Comparison of ENCODE assay signal across 9 cellular contexts in genomic region chr6:83430606-83431544, GRCh38. TPM values are rescaled to one million over a fixed set of nuclear protein-coding genes. Genes with fewer than 3 reads are reported as not detected.
DNase-seq lines count a peak whose midpoint lies in the region; ATAC-seq, FAIRE-seq and TF ChIP-seq lines count a peak whose summit lies in the region.
"Had no signal": no experiment of that assay in that cellular context is flagged by ENCODE, and none has a peak within 500 bp of the region (broad histone marks: within the 10 kb centered on the region; RNA-seq: fewer than 3 reads in every experiment).

Gene ME1, minus strand, starts transcription at chr6:83431051. Its CDS starts 97 bp downstream, at chr6:83430954.

- H3K27me3 ChIP-seq in CD4-positive, CD25-positive, alpha-beta regulatory T cell (ENCODE audit: control insufficient read depth, insufficient read depth, low read length): peaks cover 3% of the 10 kb centered on the region
- no peaks in the 10 kb centered on the region for H3K27me3 ChIP-seq in K562 (ENCODE audit: control insufficient read depth in 2 of 2, insufficient read depth in 2 of 2, low read length in 2 of 2)

- in situ Hi-C loops in K562 (cut with MboI): no loop called here

- TF ChIP-seq CTCF in RWPE1 (conservative IDR thresholded peaks at IDR 0.05; ENCODE audit: low read depth) (no peak), K562 (IDR thresholded peaks at IDR 0.05 in 2 of 3, conservative IDR thresholded peaks at IDR 0.05 in 1 of 3; ENCODE audit: insufficient read depth in 2 of 3, low read depth in 1 of 3, low read length in 3 of 3) (0 out of 6 replicates have a peak, but pooled peaks of 1 of the 3 experiments have one; percentile 1)

- peak within 1 kb of the TSS; percentile 99 for H3K4me2 ChIP-seq in K562 (ENCODE audit: insufficient read depth, low read length)

- CTCF ChIA-PET in RWPE1 (lab: Yijun Ruan, JAX) (no interaction called here), K562 (lab: Yijun Ruan, JAX; ENCODE audit: low intra/inter-chr PET ratio) (interaction anchor here (0.6 kb wide), 1 partner anchor 242 kb away, joined by 5 read pairs; no protein-coding TSS in a partner anchor)

- peaks cover 15% of the 10 kb centered on the region for H3K27me3 Mint-ChIP-seq in CD4-positive, CD25-positive, alpha-beta regulatory T cell

- H3K4me1 Mint-ChIP-seq in CD4-positive, CD25-positive, alpha-beta regulatory T cell: no peaks in the 10 kb centered on the region

- intact Hi-C loops in K562 (cut with micrococcal nuclease): no loop called here

- TF ChIP-seq RAD21 in K562 (CRISPR knock-in tag; conservative IDR thresholded peaks at IDR 0.05 in 1 of 2, IDR thresholded peaks at IDR 0.05 in 1 of 2): no peak

- TF ChIP-seq EP300 in K562 (IDR thresholded peaks at IDR 0.05; ENCODE audit: low read length): peak; percentile 63

- POLR2A ChIA-PET in RWPE1 (lab: Yijun Ruan, JAX; ENCODE audit: low non-redundant PET): interaction anchor here (0.6 kb wide), 1 partner anchor 50 kb away, joined by 3 read pairs; no protein-coding TSS in a partner anchor
- POLR2A ChIA-PET in K562 (lab: Yijun Ruan, JAX): interaction anchor here (0.6 to 1.3 kb wide), 4 partner anchors 8 to 578 kb away, joined by 3 to 4 read pairs (median 3); no protein-coding TSS in a partner anchor

- WGBS in K562 (ENCODE audit: insufficient coverage, low coverage, missing lambda C conversion rate): 2% methylated on average over 24 of the region's 74 CpGs

- DNase-seq in CD4-positive, CD25-positive, alpha-beta regulatory T cell: no peak
- DNase-seq in RWPE1 (ENCODE audit: low spot score): peak; percentile 52
- peak; percentile 92 to 95 (median 94) for DNase-seq in K562 (ENCODE audit: extremely low read depth in 1 of 4, low spot score in 3 of 4)
- DNase-seq in hippocampal formation (lab: John Stamatoyannopoulos, UW): peak; percentile 62 to 74
- peak; percentile 74 for DNase-seq in retina
- no peak for DNase-seq in NCI-H226

- peak; percentile 25 to 52 for ATAC-seq in CD4-positive, CD25-positive, alpha-beta regulatory T cell (ENCODE audit: low read depth in 2 of 2)
- peak; percentile 80 for ATAC-seq in HG03139 (IDR thresholded peaks at IDR 0.05; ENCODE audit: unreplicated experiment)
- peak; percentile 97 for ATAC-seq in K562

- H3K9me3 Mint-ChIP-seq in CD4-positive, CD25-positive, alpha-beta regulatory T cell: peaks cover 0 to 2% (median 0%) of the 10 kb centered on the region in 7 donors
- H3K9me3 Mint-ChIP-seq: T-helper 1 cell treated with Interleukin-12 subunit alpha and Interleukin-12 subunit beta and Interleukin-4 antibody, amounts not matched to agents 30 μg/mL and 1 μg/mL, for 36 hours had no signal

- no peak for FAIRE-seq in K562 (lab: Jason Lieb, UNC)

- H3K36me3 ChIP-seq in CD4-positive, CD25-positive, alpha-beta regulatory T cell (ENCODE audit: control insufficient read depth, insufficient read depth, low read length): no peaks in the 10 kb centered on the region
- no peaks in the 10 kb centered on the region; the same call in 2 of the 3 replicates for H3K36me3 ChIP-seq in K562 (ENCODE audit: control insufficient read depth, insufficient read depth, low read length)

- no TSS peak for BruUV-seq in K562 (replicated peaks; lab: Mats Ljungman, UMichigan)

- no peaks in the 10 kb centered on the region for H3K9me1 ChIP-seq in K562 (ENCODE audit: control insufficient read depth, insufficient read depth, low read length)

- no peaks in the 10 kb centered on the region for H4K20me1 ChIP-seq in K562 (replicated peaks; ENCODE audit: control insufficient read depth, insufficient read depth, low read length)

- TF ChIP-seq POLR2A in GM19193 (IDR thresholded peaks at IDR 0.05; ENCODE audit: extremely low read depth, insufficient read depth, insufficient read length) (peak; percentile 57), K562 (conservative IDR thresholded peaks at IDR 0.05) (peak; percentile 82)

- H3K27ac ChIP-seq in CD4-positive, CD25-positive, alpha-beta regulatory T cell (ENCODE audit: insufficient read depth, low read length, poor library complexity, severe bottlenecking): no peak within 1 kb of the TSS
- peak within 1 kb of the TSS; percentile 53 for H3K27ac ChIP-seq in RWPE1
- peak within 1 kb of the TSS; percentile 88 for H3K27ac ChIP-seq in K562 (ENCODE audit: extremely low read depth, low read depth, low read length)

- H3K9me3 ChIP-seq in CD4-positive, CD25-positive, alpha-beta regulatory T cell (ENCODE audit: control insufficient read depth in 2 of 2, low read length in 2 of 2): no peaks in the 10 kb centered on the region
- H3K9me3 ChIP-seq in K562 (replicated peaks; ENCODE audit: control insufficient read depth, insufficient read depth, low read depth, low read length): no peaks in the 10 kb centered on the region

- no peak within 1 kb of the TSS for H3K4me3 Mint-ChIP-seq in CD4-positive, CD25-positive, alpha-beta regulatory T cell
- H3K4me3 Mint-ChIP-seq: T-helper 1 cell treated with Interleukin-12 subunit alpha and Interleukin-12 subunit beta and Interleukin-4 antibody, amounts not matched to agents 30 μg/mL and 1 μg/mL, for 36 hours had no signal

- no peak within 1 kb of the TSS for H3K27ac Mint-ChIP-seq in CD4-positive, CD25-positive, alpha-beta regulatory T cell
- H3K27ac Mint-ChIP-seq: T-helper 1 cell treated with Interleukin-12 subunit alpha and Interleukin-12 subunit beta and Interleukin-4 antibody, amounts not matched to agents 30 μg/mL and 1 μg/mL, for 36 hours had no signal

- H3K4me1 ChIP-seq in CD4-positive, CD25-positive, alpha-beta regulatory T cell (ENCODE audit: control insufficient read depth, insufficient read depth, low read length, poor library complexity, severe bottlenecking): no peaks in the 10 kb centered on the region
- H3K4me1 ChIP-seq in K562 (replicated peaks in 1 of 2; ENCODE audit: control insufficient read depth in 2 of 2, insufficient read depth in 2 of 2, low read length in 2 of 2): peaks cover 8 to 21% of the 10 kb centered on the region in 2 experiments; a peak in 4 of 5 replicates

- H3K79me2 ChIP-seq in K562 (ENCODE audit: control insufficient read depth, insufficient read depth, low read length): peaks cover 15% of the 10 kb centered on the region

- no peak within 1 kb of the TSS for H3K4me3 ChIP-seq in CD4-positive, CD25-positive, alpha-beta regulatory T cell (ENCODE audit: low read depth, low read length)
- peak within 1 kb of the TSS; percentile 77 for H3K4me3 ChIP-seq in K562

- H2AFZ ChIP-seq in K562 (ENCODE audit: low read depth, low read length): peak within 1 kb of the TSS; percentile 98

- peak within 1 kb of the TSS; percentile 86 to 96 for H3K9ac ChIP-seq in K562 (ENCODE audit: insufficient read depth in 1 of 2, low read depth in 2 of 2, low read length in 2 of 2)

- H3K36me3 Mint-ChIP-seq in CD4-positive, CD25-positive, alpha-beta regulatory T cell: no peaks in the 10 kb centered on the region

TF ChIP-seq in K562, 482 proteins besides CTCF, POLR2A, EP300 and RAD21 (continues in another document):
- TF ChIP-seq ZSCAN29 (IDR thresholded peaks at IDR 0.05): no peak
- TF ChIP-seq ZNF174 (CRISPR knock-in tag; IDR thresholded peaks at IDR 0.05): no peak
- TF ChIP-seq JUND (IDR thresholded peaks at IDR 0.05; ENCODE audit: borderline replicate concordance, low read depth, low read length): peak; percentile 80
- TF ChIP-seq JUND (tag; IDR thresholded peaks at IDR 0.05; ENCODE audit: borderline replicate concordance, low read depth, low read length): peak; percentile 51; the same call in 1 of the 3 replicates
- no peak for TF ChIP-seq CHD1 (IDR thresholded peaks at IDR 0.05; ENCODE audit: low read length)
- peak; percentile 72; the same call in 1 of the 2 replicates for TF ChIP-seq HLTF (IDR thresholded peaks at IDR 0.05)
- TF ChIP-seq CREB1 (IDR thresholded peaks at IDR 0.05): no peak; the same call in 1 of the 2 replicates
- no peak; the same call in 1 of the 2 replicates for TF ChIP-seq CREB1 (CRISPR knock-in tag; IDR thresholded peaks at IDR 0.05)
- TF ChIP-seq ZKSCAN3 (CRISPR knock-in tag; IDR thresholded peaks at IDR 0.05): no peak
- TF ChIP-seq ZNF586 (CRISPR knock-in tag; conservative IDR thresholded peaks at IDR 0.05): no peak
- peak; percentile 61 for TF ChIP-seq NFIC (IDR thresholded peaks at IDR 0.05)
- TF ChIP-seq NCOA6 (IDR thresholded peaks at IDR 0.05): no peak; the same call in 1 of the 2 replicates

RNA-seq across cellular contexts. Expression of gene ME1, which starts in this region (rescaled TPM):
- total RNA-seq in CD4-positive, CD25-positive, alpha-beta regulatory T cell: not detected
- polyA plus RNA-seq in CD4-positive, CD25-positive, alpha-beta regulatory T cell: not detected
- total RNA-seq in K562 (2011; cell fraction: chromatin; rRNA removed; ENCODE audit: low replicate concordance): 5.8 and 16.1 TPM in 2 replicates
- total RNA-seq in K562 (2011; cell fraction: nucleolus; rRNA removed): 2.7 and 3.7 TPM in 2 replicates
- total RNA-seq in K562 (2011; cell fraction: nucleoplasm; rRNA removed): 5.9 and 8.2 TPM in 2 replicates
- 4.0 and 4.8 TPM in 2 replicates for total RNA-seq in K562 (2014; rRNA removed)
- 9.5 and 11.7 TPM in 2 replicates for total RNA-seq in K562 (2014; rRNA removed; fragmentation: Illumina TruSeq; extraction: Trizol)
- total RNA-seq in K562 (2015; rRNA removed; fragmentation: Illumina TruSeq; extraction: Trizol): 5.4 and 5.5 TPM in 2 replicates
- total RNA-seq in K562 (2021): 10.0 and 10.4 TPM in 2 replicates
- polyA plus RNA-seq in K562 (2011; rRNA removed): 5.1 and 6.9 TPM in 2 replicates
- polyA plus RNA-seq in K562 (2011; cell fraction: cytosol; rRNA removed): 1.6 and 3.2 TPM in 2 replicates
- polyA plus RNA-seq in K562 (2011; cell fraction: nucleus; rRNA removed): 5.1 and 6.5 TPM in 2 replicates
- 7.7 and 7.8 TPM in 2 replicates for polyA plus RNA-seq in K562 (2012)
- polyA plus RNA-seq in K562 (2014; fragmentation: Illumina TruSeq; extraction: Trizol): 9.6 and 10.3 TPM in 2 replicates
- 1 to 10 TPM; 3.2 to 3.7 TPM for polyA plus RNA-seq in K562 (2014; fragmentation: Nextera tagmentation; extraction: Ambion mirVana)
- 3.1 and 4.2 TPM in 2 replicates for polyA plus RNA-seq in K562 (2014; rRNA removed)
- 7.1 and 8.7 TPM in 2 replicates for polyA minus RNA-seq in K562 (2011; rRNA and poly(A)+ RNA removed)
- 5.3 and 7.0 TPM in 2 replicates for polyA minus RNA-seq in K562 (2011; cell fraction: cytosol; rRNA and poly(A)+ RNA removed)
- 3.6 and 5.0 TPM in 2 replicates for polyA minus RNA-seq in K562 (2011; cell fraction: nucleus; rRNA and poly(A)+ RNA removed)

Comparison
In these comparisons a context has a peak if more than half of its experiments do, and no peak if none do; other contexts are left out.
1. Peak in ATAC-seq in CD4-positive, CD25-positive, alpha-beta regulatory T cell; RNA of the gene not detected or under 1 TPM.
2. ATAC-seq: peak in every context shown above with its lines; median percentile 97 in K562; 80 in HG03139; 38 in CD4-positive, CD25-positive, alpha-beta regulatory T cell.
3. DNase-seq: peak in RWPE1 (single experiment), K562 (4 of 4), hippocampal formation (2 of 2) and retina (single experiment); none in CD4-positive, CD25-positive, alpha-beta regulatory T cell (0 of 3) and NCI-H226 (single experiment).